Comparison of ENCODE assay signal across 13 cellular contexts in genomic region chr2:199308567-199308966, GRCh38.
DNase-seq lines count a peak whose midpoint lies in the region; ATAC-seq and TF ChIP-seq lines count a peak whose summit lies in the region.
"Had no signal": no experiment of that assay in that cellular context is flagged by ENCODE, and none has a peak within 500 bp of the region (broad histone marks: within the 10 kb centered on the region; RNA-seq: fewer than 3 reads in every experiment).

No MANE protein-coding gene starts in this region.

- no peaks in the 10 kb centered on the region for H3K4me1 ChIP-seq in mucosa of descending colon (ENCODE audit: low read depth)
- H3K4me1 ChIP-seq: A549, Caco-2 had no signal

- ATAC-seq in mucosa of descending colon, result peak; percentile 17
- peak; percentile 22 for ATAC-seq in stimulated activated memory B cell treated with anti-CD40 and anti-IgM and Interleukin-4, amounts not matched to agents 10 μg/mL and 1 μg/mL and 100 μg/mL, for 72 hours
- ATAC-seq: A549, HepG2 had no signal

- H3K9me3 ChIP-seq in mucosa of descending colon, result no peaks in the 10 kb centered on the region
- H3K9me3 ChIP-seq: A549, Caco-2 had no signal

- peaks cover 7% of the 10 kb centered on the region for H3K36me3 ChIP-seq in mucosa of descending colon (ENCODE audit: low read depth)

- no peak overlapping the region for H3K27ac Mint-ChIP-seq in stimulated activated memory B cell treated with anti-CD40 and anti-IgM and Interleukin-4, amounts not matched to agents 10 μg/mL and 1 μg/mL and 100 μg/mL, for 72 hours
- H3K27ac Mint-ChIP-seq: CD4-positive, alpha-beta T cell had no signal

- H3K4me3 Mint-ChIP-seq in stimulated activated memory B cell treated with anti-CD40 and anti-IgM and Interleukin-4, amounts not matched to agents 10 μg/mL and 1 μg/mL and 100 μg/mL, for 72 hours, result no peak overlapping the region
- H3K4me3 Mint-ChIP-seq: CD4-positive, alpha-beta T cell; H9 had no signal

- H3K36me3 Mint-ChIP-seq in stimulated activated memory B cell treated with anti-CD40 and anti-IgM and Interleukin-4, amounts not matched to agents 10 μg/mL and 1 μg/mL and 100 μg/mL, for 72 hours, result no peaks in the 10 kb centered on the region

- H3K4me1 Mint-ChIP-seq in stimulated activated memory B cell treated with anti-CD40 and anti-IgM and Interleukin-4, amounts not matched to agents 10 μg/mL and 1 μg/mL and 100 μg/mL, for 72 hours, result no peaks in the 10 kb centered on the region

- H3K9me3 Mint-ChIP-seq in stimulated activated memory B cell treated with anti-CD40 and anti-IgM and Interleukin-4, amounts not matched to agents 10 μg/mL and 1 μg/mL and 100 μg/mL, for 72 hours, result no peaks in the 10 kb centered on the region
- H3K9me3 Mint-ChIP-seq: CD4-positive, alpha-beta T cell; H9 had no signal

- DNase-seq in NCI-H1436 (lab: John Stamatoyannopoulos, UW) (peak; percentile 18), NCI-H1436 treated with DMSO at 0.1 percent for 48 hours (lab: John Stamatoyannopoulos, UW) (no peak), mucosa of descending colon (no peak), cortex of kidney (lab: John Stamatoyannopoulos, UW) (no peak), hypothalamus (lab: John Stamatoyannopoulos, UW) (no peak), MV-4-11 (lab: John Stamatoyannopoulos, UW) (no peak)
- DNase-seq: AML-193; Caco-2; CD4-positive, alpha-beta T cell; H9 had no signal

- no peak overlapping the region for H3K4me3 ChIP-seq in mucosa of descending colon
- H3K4me3 ChIP-seq: A549 had no signal

- intact Hi-C loops in mucosa of descending colon (cut with DNase I, micrococcal nuclease), result no loop called here

- TF ChIP-seq CTCF in mucosa of descending colon (IDR thresholded peaks at IDR 0.05), result no peak

- no peaks in the 10 kb centered on the region for H3K27me3 Mint-ChIP-seq in stimulated activated memory B cell treated with anti-CD40 and anti-IgM and Interleukin-4, amounts not matched to agents 10 μg/mL and 1 μg/mL and 100 μg/mL, for 72 hours
- H3K27me3 Mint-ChIP-seq: CD4-positive, alpha-beta T cell had no signal
